ENCODE assay signal across 22 cellular contexts in genomic region chr1:81510701-81511100, GRCh38.
"Had no signal": no experiment of that assay in that cellular context is flagged by ENCODE, and none has a peak within 500 bp of the region (broad histone marks: within the 10 kb centered on the region; RNA-seq: fewer than 3 reads in every experiment).

No MANE protein-coding gene starts in this region.

- H3K9me3 ChIP-seq: left lung, lower lobe of right lung, ovary, right atrium auricular region, tibial nerve, uterus had no signal

- DNase-seq: islet precursor cell; left colon; left lung; lower lobe of right lung; mesendoderm; naive thymus-derived CD4-positive, alpha-beta T cell; ovary; right lobe of liver; stimulated activated CD4-positive, alpha-beta T cell treated with anti-CD3 and anti-CD28 coated beads, Interleukin-1b, Interleukin-23, amount 100 ng/mL, for 48 hours; stimulated activated CD4-positive, alpha-beta T cell treated with anti-CD3 and anti-CD28 coated beads, Interleukin-2, amount 100 ng/mL, for 48 hours; stimulated activated CD4-positive, alpha-beta T cell treated with anti-CD3 and anti-CD28 coated beads, Interleukin-4, amount 100 ng/mL, for 4 hours; stimulated activated CD8-positive, alpha-beta memory T cell treated with anti-CD3 and anti-CD28 coated beads, Interleukin-4, amount 100 ng/mL, for 48 hours; stimulated activated naive CD4-positive, alpha-beta T cell treated with Interleukin-2 at 50 U/mL for 16 hours; stimulated activated naive CD8-positive, alpha-beta T cell treated with anti-CD3 and anti-CD28 coated beads, Interleukin-15, amount 100 ng/mL, for 72 hours; substantia nigra; uterus had no signal

- H3K27me3 ChIP-seq: hepatocyte, left lung, ovary, right atrium auricular region, right lobe of liver, tibial nerve, uterus had no signal

- H3K4me2 ChIP-seq: hepatocyte had no signal

- H3K36me3 ChIP-seq: left lung, lower lobe of right lung, ovary, right atrium auricular region, right lobe of liver, tibial nerve, uterus had no signal

- H3K4me3 ChIP-seq: hepatocyte, left lung, lower lobe of right lung, ovary, right atrium auricular region, right lobe of liver, smooth muscle cell, tibial nerve, uterus had no signal

- H3K4me1 ChIP-seq: left lung, right lobe of liver, uterus had no signal

- H3K79me2 ChIP-seq: hepatocyte had no signal

- H2AFZ ChIP-seq: hepatocyte had no signal

- ATAC-seq: left colon; left lung; lower lobe of right lung; naive thymus-derived CD4-positive, alpha-beta T cell; natural killer cell treated with Interleukin-12 subunit alpha and Interleukin-12 subunit beta and Interleukin-15 and Interleukin-18, amount 100 ng/mL, for 72 hours; right lobe of liver; stimulated activated memory B cell treated with anti-CD40 and anti-IgM and Interleukin-4, amounts not matched to agents 10 μg/mL and 1 μg/mL and 100 μg/mL, for 72 hours; stimulated activated naive CD8-positive, alpha-beta T cell treated with anti-CD3 and anti-CD28 coated beads, Interleukin-15, amount 100 ng/mL, for 72 hours had no signal

- H3K27ac ChIP-seq: hepatocyte, left lung, lower lobe of right lung, ovary, right atrium auricular region, right lobe of liver, tibial nerve, uterus had no signal
